ENCODE assay signal across 14 cellular contexts in the genomic region with DNA sequence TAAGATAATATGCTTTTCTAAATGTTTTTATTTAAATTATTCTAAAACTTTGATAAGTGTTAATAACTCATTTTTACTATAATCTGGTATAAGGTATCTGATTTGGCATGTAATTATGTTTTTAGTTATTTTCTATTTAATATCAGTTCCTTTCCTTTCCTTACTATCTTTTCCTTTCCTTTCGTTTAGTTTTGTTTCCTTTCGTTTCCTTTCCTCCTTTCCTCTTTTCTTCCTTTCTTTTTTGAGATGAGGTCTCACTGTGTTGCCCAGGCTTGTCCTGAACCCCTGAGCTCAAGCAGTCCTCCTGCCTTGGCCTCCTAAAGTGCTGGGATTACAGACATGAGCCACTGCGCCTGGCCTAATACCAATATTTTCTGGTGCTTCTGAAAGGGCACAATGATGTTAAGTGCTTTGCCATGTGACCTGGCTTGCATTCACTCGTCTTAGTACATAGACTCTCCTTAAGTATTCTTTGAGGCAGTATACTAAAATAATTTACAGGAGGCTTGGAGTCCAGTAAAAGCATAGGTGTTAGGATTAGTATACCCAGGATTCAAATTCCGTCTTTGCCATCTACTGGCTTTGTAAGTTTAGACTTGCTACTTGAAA. TPM values are rescaled to one million over a fixed set of nuclear protein-coding genes. Genes with fewer than 3 reads are reported as not detected.
A peak's percentile ranks its signal among the peaks of the same experiment; 100 is the strongest.
DNase-seq lines count a peak whose midpoint lies in the region; ATAC-seq, FAIRE-seq and TF ChIP-seq lines count a peak whose summit lies in the region.
"Had no signal": no experiment of that assay in that cellular context is flagged by ENCODE, and none has a peak within 500 bp of the region (broad histone marks: within the 10 kb centered on the region; RNA-seq: fewer than 3 reads in every experiment).

No MANE protein-coding gene starts in this region.

- no peak overlapping the region for H2AFZ ChIP-seq in endothelial cell of umbilical vein (ENCODE audit: low read depth, low read length)

- H3K4me3 ChIP-seq in RWPE2 (ENCODE audit: severe bottlenecking), result no peak overlapping the region
- H3K4me3 ChIP-seq in endothelial cell of umbilical vein (replicated peaks in 1 of 3; ENCODE audit: insufficient read depth in 1 of 3, low read depth in 1 of 3, low read length in 3 of 3), result no peak overlapping the region

- peaks cover 87% of the 10 kb centered on the region for H3K36me3 ChIP-seq in RWPE2 (ENCODE audit: low read depth)
- H3K36me3 ChIP-seq in endothelial cell of umbilical vein (ENCODE audit: control insufficient read depth in 2 of 2, extremely low read depth in 1 of 2, insufficient read depth in 2 of 2, low read length in 2 of 2), result peaks cover 1 to 6% of the 10 kb centered on the region in 2 experiments

- H3K9me1 ChIP-seq in endothelial cell of umbilical vein (replicated peaks; ENCODE audit: control insufficient read depth, extremely low read depth, insufficient read depth, low read length), result no peaks in the 10 kb centered on the region

- peaks cover 2% of the 10 kb centered on the region for H4K20me1 ChIP-seq in endothelial cell of umbilical vein (replicated peaks; ENCODE audit: control insufficient read depth, extremely low read depth, insufficient read depth, low read length)

- no peak for TF ChIP-seq CTCF in RWPE2 (IDR thresholded peaks at IDR 0.05; ENCODE audit: poor library complexity, severe bottlenecking)
- TF ChIP-seq CTCF in endothelial cell of umbilical vein (IDR thresholded peaks at IDR 0.05; ENCODE audit: extremely low read depth in 1 of 2, insufficient read depth in 1 of 2, low read depth in 1 of 2, low read length in 2 of 2), result no peak

- no peak for DNase-seq in activated T-cell treated with anti-CD3 and anti-CD28 coated beads, Interleukin-2, amount 50 U/mL, for 72 hours
- no peak for DNase-seq in activated T-cell treated with anti-CD3 and anti-CD28 coated beads, Interleukin-2, amount 50 U/mL, for 48 hours
- DNase-seq in RWPE2 (ENCODE audit: low spot score) (no peak), endothelial cell of umbilical vein (ENCODE audit: low read depth, low spot score) (peak; percentile 28), amniotic stem cell (lab: John Stamatoyannopoulos, UW) (no peak)
- DNase-seq: effector CD8-positive, alpha-beta T cell; EL; hippocampal formation; left ventricle myocardium superior; NCI-H1436 treated with DMSO at 0.1 percent for 48 hours; occipital lobe had no signal

- dilution Hi-C loops in endothelial cell of umbilical vein (cut with MboI; ENCODE audit: extremely low pct_ligation_motif_present, low sequenced_read_pairs), result no loop called here

- ATAC-seq in activated T-cell treated with anti-CD3 and anti-CD28 coated beads, Interleukin-2, amount 50 U/mL, for 72 hours (replicated peaks in 1 of 2), result no peak
- ATAC-seq in RWPE2 (ENCODE audit: low read depth), result no peak
- ATAC-seq in stimulated activated memory B cell treated with anti-CD40 and anti-IgM and Interleukin-4, amounts not matched to agents 10 μg/mL and 1 μg/mL and 100 μg/mL, for 72 hours, result no peak
- no peak for ATAC-seq in GM18868 (IDR thresholded peaks at IDR 0.05; ENCODE audit: unreplicated experiment)
- no peak for ATAC-seq in GM18511 (IDR thresholded peaks at IDR 0.05; ENCODE audit: unreplicated experiment)
- ATAC-seq: left ventricle myocardium superior had no signal

- no peak for TF ChIP-seq POLR2A in endothelial cell of umbilical vein (IDR thresholded peaks at IDR 0.05; ENCODE audit: low read depth, low read length)

- CTCF ChIA-PET in endothelial cell of umbilical vein (lab: Charles Lee), result interaction anchor here (1.0 to 1.8 kb wide), 3 partner anchors 10 to 13 kb away, joined by 3 to 5 read pairs (median 4); no protein-coding TSS in a partner anchor

- intact Hi-C loops in endothelial cell of umbilical vein (cut with micrococcal nuclease), result no loop called here

- peak overlapping the region; percentile 41 for H3K27ac Mint-ChIP-seq in activated T-cell treated with anti-CD3 and anti-CD28 coated beads, Interleukin-2, amount 50 U/mL, for 72 hours
- H3K27ac Mint-ChIP-seq in stimulated activated memory B cell treated with anti-CD40 and anti-IgM and Interleukin-4, amounts not matched to agents 10 μg/mL and 1 μg/mL and 100 μg/mL, for 72 hours, result peak overlapping the region; percentile 21

- no peak for FAIRE-seq in endothelial cell of umbilical vein (lab: Jason Lieb, UNC)

- no peak overlapping the region for H3K4me2 ChIP-seq in endothelial cell of umbilical vein (ENCODE audit: insufficient read depth, low read length)

- no TSS peak for BruUV-seq in endothelial cell of umbilical vein (replicated peaks; lab: Mats Ljungman, UMichigan)

- peaks cover 15 to 30% of the 10 kb centered on the region in 2 donors for H3K36me3 Mint-ChIP-seq in activated T-cell treated with anti-CD3 and anti-CD28 coated beads, Interleukin-2, amount 50 U/mL, for 72 hours (ENCODE audit: insufficient read depth in 2 of 2)
- H3K36me3 Mint-ChIP-seq in stimulated activated memory B cell treated with anti-CD40 and anti-IgM and Interleukin-4, amounts not matched to agents 10 μg/mL and 1 μg/mL and 100 μg/mL, for 72 hours, result peaks cover 46% of the 10 kb centered on the region

- no peak overlapping the region for H3K9ac ChIP-seq in endothelial cell of umbilical vein (replicated peaks; ENCODE audit: extremely low read depth, insufficient read depth, low read length)

- H3K79me2 ChIP-seq in endothelial cell of umbilical vein (ENCODE audit: control insufficient read depth, insufficient read depth, low read length), result peaks cover 76% of the 10 kb centered on the region

- H3K27ac ChIP-seq in RWPE2 (ENCODE audit: poor library complexity, severe bottlenecking) (peak overlapping the region; percentile 71), endothelial cell of umbilical vein (ENCODE audit: insufficient read depth, low read depth, low read length) (peak overlapping the region; percentile 60)

- POLR2A ChIA-PET in endothelial cell of umbilical vein (lab: Charles Lee), result no interaction called here

- no peaks in the 10 kb centered on the region for H3K27me3 ChIP-seq in RWPE2 (ENCODE audit: insufficient read depth, poor library complexity, severe bottlenecking)
- H3K27me3 ChIP-seq in endothelial cell of umbilical vein (ENCODE audit: control insufficient read depth in 2 of 2, insufficient read depth in 2 of 2, low read length in 2 of 2), result no peaks in the 10 kb centered on the region

- H3K9me3 Mint-ChIP-seq in activated T-cell treated with anti-CD3 and anti-CD28 coated beads, Interleukin-2, amount 50 U/mL, for 72 hours, result no peaks in the 10 kb centered on the region
- H3K9me3 Mint-ChIP-seq in stimulated activated memory B cell treated with anti-CD40 and anti-IgM and Interleukin-4, amounts not matched to agents 10 μg/mL and 1 μg/mL and 100 μg/mL, for 72 hours, result no peaks in the 10 kb centered on the region

- H3K4me3 Mint-ChIP-seq in activated T-cell treated with anti-CD3 and anti-CD28 coated beads, Interleukin-2, amount 50 U/mL, for 72 hours, result no peak overlapping the region
- H3K4me3 Mint-ChIP-seq in stimulated activated memory B cell treated with anti-CD40 and anti-IgM and Interleukin-4, amounts not matched to agents 10 μg/mL and 1 μg/mL and 100 μg/mL, for 72 hours, result no peak overlapping the region

- H3K9me3 ChIP-seq in RWPE2 (ENCODE audit: severe bottlenecking), result no peaks in the 10 kb centered on the region
- H3K9me3 ChIP-seq in endothelial cell of umbilical vein (replicated peaks; ENCODE audit: control insufficient read depth, insufficient read depth, low read length), result no peaks in the 10 kb centered on the region

- H3K4me1 ChIP-seq in RWPE2 (ENCODE audit: insufficient read depth, poor library complexity, severe bottlenecking) (peaks cover 43% of the 10 kb centered on the region), endothelial cell of umbilical vein (ENCODE audit: control insufficient read depth, extremely low read depth, insufficient read depth, low read length) (peaks cover 35% of the 10 kb centered on the region)

- H3K4me1 Mint-ChIP-seq in activated T-cell treated with anti-CD3 and anti-CD28 coated beads, Interleukin-2, amount 50 U/mL, for 72 hours (ENCODE audit: low read depth), result peaks cover 48% of the 10 kb centered on the region
- H3K4me1 Mint-ChIP-seq in stimulated activated memory B cell treated with anti-CD40 and anti-IgM and Interleukin-4, amounts not matched to agents 10 μg/mL and 1 μg/mL and 100 μg/mL, for 72 hours, result peaks cover 47% of the 10 kb centered on the region

- H3K27me3 Mint-ChIP-seq in activated T-cell treated with anti-CD3 and anti-CD28 coated beads, Interleukin-2, amount 50 U/mL, for 72 hours (ENCODE audit: low read depth), result no peaks in the 10 kb centered on the region
- no peaks in the 10 kb centered on the region for H3K27me3 Mint-ChIP-seq in stimulated activated memory B cell treated with anti-CD40 and anti-IgM and Interleukin-4, amounts not matched to agents 10 μg/mL and 1 μg/mL and 100 μg/mL, for 72 hours

TF ChIP-seq in endothelial cell of umbilical vein, 7 proteins besides CTCF, POLR2A, EP300 and RAD21 (continues in another document):
- no peak for TF ChIP-seq MYC (IDR thresholded peaks at IDR 0.05; ENCODE audit: low read depth, low read length)
- TF ChIP-seq POLR2AphosphoS5 (IDR thresholded peaks at IDR 0.05; ENCODE audit: insufficient read depth, low read depth, low read length), result no peak
- TF ChIP-seq EZH2 (IDR thresholded peaks at IDR 0.05; ENCODE audit: borderline replicate concordance, low read depth, low read length, severe bottlenecking), result no peak

RNA-seq across cellular contexts. Expression of gene MIER1, which starts 18.7 kb away (rescaled TPM):
- 10 to 100 TPM; 60.0 to 60.1 TPM for total RNA-seq in activated T-cell treated with anti-CD3 and anti-CD28 coated beads, Interleukin-2, amount 50 U/mL, for 72 hours
- 36.8 and 38.5 TPM in 2 replicates for total RNA-seq in endothelial cell of umbilical vein
- polyA plus RNA-seq in endothelial cell of umbilical vein, result 5.5 and 7.3 TPM in 2 replicates
- polyA plus RNA-seq in endothelial cell of umbilical vein (2011; cell fraction: cytosol; rRNA removed), result 8.9 and 10.0 TPM in 2 replicates
- 15.3 and 21.9 TPM in 2 replicates for polyA plus RNA-seq in endothelial cell of umbilical vein (2011; cell fraction: nucleus; rRNA removed)
- polyA plus RNA-seq in endothelial cell of umbilical vein (2012), result 19.8 and 25.9 TPM in 2 replicates
- polyA minus RNA-seq in endothelial cell of umbilical vein, result 23.9 and 24.9 TPM in 2 replicates
- 23.9 TPM for polyA minus RNA-seq in endothelial cell of umbilical vein (2011; cell fraction: cytosol; rRNA and poly(A)+ RNA removed)
- 64.4 and 88.3 TPM in 2 replicates for polyA minus RNA-seq in endothelial cell of umbilical vein (2011; cell fraction: nucleus; rRNA and poly(A)+ RNA removed)

RNA-seq across cellular contexts. Expression of gene DNAI4, which starts 18.8 kb away (rescaled TPM):
- 1 to 10 TPM; 1.8 to 3.1 TPM for total RNA-seq in activated T-cell treated with anti-CD3 and anti-CD28 coated beads, Interleukin-2, amount 50 U/mL, for 72 hours
- total RNA-seq in endothelial cell of umbilical vein, result 3.3 and 4.8 TPM in 2 replicates
- polyA plus RNA-seq in endothelial cell of umbilical vein, result 0.46 and 0.51 TPM in 2 replicates
- 0.71 and 0.86 TPM in 2 replicates for polyA plus RNA-seq in endothelial cell of umbilical vein (2011; cell fraction: cytosol; rRNA removed)
- 0.62 and 1.7 TPM in 2 replicates for polyA plus RNA-seq in endothelial cell of umbilical vein (2011; cell fraction: nucleus; rRNA removed)
- 0.38 and 5.2 TPM in 2 replicates for polyA plus RNA-seq in endothelial cell of umbilical vein (2012)
- polyA minus RNA-seq in endothelial cell of umbilical vein, result 0.73 and 0.85 TPM in 2 replicates
- polyA minus RNA-seq in endothelial cell of umbilical vein (2011; cell fraction: cytosol; rRNA and poly(A)+ RNA removed), result not detected
- polyA minus RNA-seq in endothelial cell of umbilical vein (2011; cell fraction: nucleus; rRNA and poly(A)+ RNA removed), result 1.4 and 1.7 TPM in 2 replicates
